1 cellular context compared by ENCODE assay signal in genomic region chr12:88255847-88256246, GRCh38.
TF ChIP-seq lines count a peak whose summit lies in the region.

No MANE protein-coding gene starts in this region.

TF ChIP-seq in GM23338, 12 proteins besides CTCF, POLR2A, EP300 and RAD21 (continued from another document):
- TF ChIP-seq ZNF462 (CRISPR knock-in tag; IDR thresholded peaks at IDR 0.05) (no peak), ETS1 (IDR thresholded peaks at IDR 0.05) (no peak)
